ENCODE assay signal across 8 cellular contexts in genomic region chr7:149240637-149241036, GRCh38. TPM values are rescaled to one million over a fixed set of nuclear protein-coding genes. Genes with fewer than 3 reads are reported as not detected.
DNase-seq lines count a peak whose midpoint lies in the region; ATAC-seq and TF ChIP-seq lines count a peak whose summit lies in the region.

No MANE protein-coding gene starts in this region.

- H3K27me3 Mint-ChIP-seq in nephron (ENCODE audit: low read depth), result peaks cover 8% of the 10 kb centered on the region

- H3K9me3 Mint-ChIP-seq in nephron, result peaks cover 18% of the 10 kb centered on the region

- H3K4me3 Mint-ChIP-seq in nephron, result peak overlapping the region; percentile 96 to 99 (median 98)

- H3K27ac Mint-ChIP-seq in nephron, result peak overlapping the region in 2 of 3 experiments; percentile 5 to 90

- H3K4me3 ChIP-seq in BLaER1, result peak overlapping the region; percentile 80
- H3K4me3 ChIP-seq in MG63, result peak overlapping the region; percentile 88
- peak overlapping the region; percentile 84 to 100 for H3K4me3 ChIP-seq in duodenal mucosa (ENCODE audit: low read depth in 1 of 2, low read length in 2 of 2)

- peak overlapping the region; percentile 79 for H3K4me2 ChIP-seq in BLaER1

- no peak for ATAC-seq in HG02642 (IDR thresholded peaks at IDR 0.05; ENCODE audit: poor library complexity, unreplicated experiment)
- no peak for ATAC-seq in GM21515 (IDR thresholded peaks at IDR 0.05; ENCODE audit: unreplicated experiment)

- H3K36me3 ChIP-seq in BLaER1, result peaks cover 14% of the 10 kb centered on the region
- H3K36me3 ChIP-seq in MG63, result peaks cover 5% of the 10 kb centered on the region
- no peaks in the 10 kb centered on the region for H3K36me3 ChIP-seq in duodenal mucosa (ENCODE audit: control insufficient read depth in 1 of 2, insufficient read depth in 2 of 2, low read length in 2 of 2)

- H3K4me1 Mint-ChIP-seq in nephron, result peaks cover 11% of the 10 kb centered on the region

- H3K9me3 ChIP-seq in BLaER1, result peaks cover 20% of the 10 kb centered on the region
- H3K9me3 ChIP-seq in MG63, result peaks cover 4% of the 10 kb centered on the region
- no peaks in the 10 kb centered on the region for H3K9me3 ChIP-seq in duodenal mucosa (ENCODE audit: control insufficient read depth in 1 of 2, low read length in 2 of 2)

- no peak for TF ChIP-seq CTCF in nephron (IDR thresholded peaks at IDR 0.05; ENCODE audit: unreplicated experiment in 3 of 3)

- DNase-seq in MG63 (no peak), DMS79 treated with DMSO at 0.1 percent for 48 hours (lab: John Stamatoyannopoulos, UW) (no peak), Ammon's horn (ENCODE audit: low spot score) (no peak)

- peaks cover 32% of the 10 kb centered on the region for H3K36me3 Mint-ChIP-seq in nephron (ENCODE audit: low read depth)

- peaks cover 28% of the 10 kb centered on the region for H4K20me1 ChIP-seq in BLaER1

- H3K4me1 ChIP-seq in BLaER1 (peaks cover 40% of the 10 kb centered on the region), duodenal mucosa (ENCODE audit: control insufficient read depth in 1 of 2, insufficient read depth in 2 of 2, low read length in 2 of 2) (peaks cover 16 to 20% of the 10 kb centered on the region in 2 donors)

- H3K27ac ChIP-seq in BLaER1 (no peak overlapping the region), duodenal mucosa (ENCODE audit: low read depth, low read length) (no peak overlapping the region)

- H3K9ac ChIP-seq in BLaER1, result peak overlapping the region; percentile 92; the same call in 1 of the 2 replicates
- H3K9ac ChIP-seq in duodenal mucosa (ENCODE audit: low read depth in 1 of 2, low read length in 2 of 2), result peak overlapping the region; percentile 64 to 96

- H3K27me3 ChIP-seq in BLaER1 (no peaks in the 10 kb centered on the region), MG63 (no peaks in the 10 kb centered on the region), duodenal mucosa (ENCODE audit: control insufficient read depth in 1 of 2, insufficient read depth in 2 of 2, low read length in 2 of 2) (no peaks in the 10 kb centered on the region)

RNA-seq across cellular contexts. Expression of gene ZNF212, which starts 1.2 kb away (rescaled TPM):
- total RNA-seq in MG63 (2014; rRNA removed; shearing (Covaris generic); ENCODE audit: low replicate concordance), result 4.3 and 8.0 TPM in 2 replicates

RNA-seq across cellular contexts. Expression of gene ZNF783, which starts 21.4 kb away (rescaled TPM):
- 4.8 and 6.2 TPM in 2 replicates for total RNA-seq in MG63 (2014; rRNA removed; shearing (Covaris generic); ENCODE audit: low replicate concordance)

RNA-seq across cellular contexts. Expression of gene ZNF282, which starts 45.3 kb away (rescaled TPM):
- 9.1 and 10.8 TPM in 2 replicates for total RNA-seq in MG63 (2014; rRNA removed; shearing (Covaris generic); ENCODE audit: low replicate concordance)
